In the genomic region with DNA sequence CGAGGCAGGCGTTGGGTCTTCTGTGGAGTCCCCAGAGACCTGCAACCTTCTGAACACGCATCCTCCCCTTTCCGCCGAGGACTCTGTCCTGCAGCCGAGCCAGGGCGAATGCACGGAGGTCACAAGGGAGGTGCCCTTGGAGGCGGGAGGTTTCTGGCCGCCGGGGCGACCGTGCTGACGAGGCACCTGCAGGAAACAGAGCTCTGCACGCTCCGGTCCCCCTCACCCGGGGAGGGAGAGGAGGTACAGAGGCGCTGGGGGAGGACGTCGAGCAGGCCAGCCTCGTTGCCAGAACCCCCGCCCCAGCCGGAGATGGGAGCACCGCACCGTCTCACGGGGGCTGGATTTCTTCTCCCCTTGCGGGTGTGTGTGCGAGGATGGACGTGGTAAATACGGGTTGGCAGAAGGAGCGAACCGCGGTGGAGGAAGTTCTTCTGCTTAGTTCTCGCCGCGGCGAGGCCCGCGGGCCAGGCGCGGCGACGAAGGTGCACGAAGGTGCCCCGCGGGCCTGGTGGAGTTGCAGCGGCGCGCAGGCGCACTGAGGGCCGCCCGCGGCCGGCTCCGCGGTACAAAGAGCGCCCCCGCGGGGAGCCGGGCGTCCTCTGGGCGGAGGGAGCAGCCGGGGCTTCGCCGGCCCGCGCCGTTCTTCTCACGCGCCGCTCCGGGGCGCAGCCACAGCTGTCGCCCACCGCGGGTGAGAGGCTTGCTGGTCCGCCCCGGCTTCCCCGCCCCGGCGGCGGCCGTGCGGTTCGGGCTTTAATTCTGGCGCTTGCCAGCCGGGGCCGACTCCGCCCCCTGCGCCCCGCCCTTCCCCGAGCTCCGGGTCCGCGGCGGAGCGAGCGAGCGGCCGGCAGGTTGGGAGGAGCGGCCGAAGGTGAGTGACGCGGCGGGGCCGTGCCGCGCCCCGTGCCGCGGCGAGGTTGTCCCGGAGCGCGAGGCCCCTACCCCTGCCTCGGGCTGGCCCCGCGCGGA, we compare ENCODE assay signal across 8 cellular contexts. TPM values are rescaled to one million over a fixed set of nuclear protein-coding genes. Genes with fewer than 3 reads are reported as not detected.
DNase-seq lines count a peak whose midpoint lies in the region; ATAC-seq and TF ChIP-seq lines count a peak whose summit lies in the region.

Gene KANK1, plus strand, starts transcription at position 815 of the 972 bp plus-strand sequence.

- H3K27me3 ChIP-seq in IMR-90 (ENCODE audit: control insufficient read depth, insufficient read depth, low read length) = peaks cover 27% of the 10 kb centered on the region
- H3K27me3 ChIP-seq in SK-N-SH (ENCODE audit: insufficient read depth) = peaks cover 49% of the 10 kb centered on the region
- H3K27me3 ChIP-seq in osteoblast (ENCODE audit: insufficient read depth, low read length) = peaks cover 27% of the 10 kb centered on the region
- H3K27me3 ChIP-seq in testis = no peaks in the 10 kb centered on the region

- no peak within 1 kb of the TSS for H2BK15ac ChIP-seq in IMR-90 (ENCODE audit: low read depth, low read length)

- H3K9me2 ChIP-seq in SK-N-SH = no peaks in the 10 kb centered on the region

- H3K9me1 ChIP-seq in IMR-90 (ENCODE audit: insufficient read depth, low read length) = no peaks in the 10 kb centered on the region; the same call in 1 of the 2 replicates

- H3K4me3 ChIP-seq in IMR-90 (ENCODE audit: insufficient read depth, low read depth, low read length) (peak within 1 kb of the TSS; percentile 47), SK-N-SH (ENCODE audit: low read depth in 2 of 2, low read length in 1 of 2) (peak within 1 kb of the TSS; percentile 32 to 40; a peak in 3 of 4 replicates), osteoblast (ENCODE audit: insufficient read depth, low read length) (peak within 1 kb of the TSS; percentile 62), testis (peak within 1 kb of the TSS; percentile 72 to 76)

- H2AK5ac ChIP-seq in IMR-90 (ENCODE audit: low read depth, low read length) = no peak within 1 kb of the TSS

- WGBS in IMR-90 (ENCODE audit: extremely low coverage in 2 of 2, insufficient read length in 1 of 2), 2 experiments = 2% methylated on average over 39 of the region's 119 CpGs; no CpG with 5 or more reads in 1 of the 2 experiments
- 15% methylated on average over 31 of the region's 119 CpGs for WGBS in SK-N-SH (ENCODE audit: low lambda C conversion rate)
- 1 to 5% methylated on average over 3 to 63 of the region's 119 CpGs for WGBS in testis, 2 donors

- H3K9me3 ChIP-seq in IMR-90 (ENCODE audit: control insufficient read depth, insufficient read depth, low read length) (0 out of 2 replicates have a peak, but pooled peaks cover 2% of the 10 kb centered on the region), SK-N-SH (no peaks in the 10 kb centered on the region), osteoblast (ENCODE audit: low read depth, low read length) (no peaks in the 10 kb centered on the region), testis (no peaks in the 10 kb centered on the region)

- H3K27ac Mint-ChIP-seq in activated naive CD4-positive, alpha-beta T cell treated with anti-CD3 and anti-CD28 coated beads, Interleukin-2, amount 50 U/mL, for 72 hours = peak within 1 kb of the TSS; percentile 51 to 84

- H4K91ac ChIP-seq in IMR-90 (ENCODE audit: insufficient read depth, low read depth, low read length) = no peak within 1 kb of the TSS

- TF ChIP-seq POLR2A in IMR-90 (IDR thresholded peaks at IDR 0.05; ENCODE audit: low read depth, low read length) (no peak), testis (IDR thresholded peaks at IDR 0.05) (no peak)

- H3K4ac ChIP-seq in IMR-90 (ENCODE audit: low read depth, low read length) = no peak within 1 kb of the TSS

- no peak within 1 kb of the TSS for H2BK5ac ChIP-seq in IMR-90 (ENCODE audit: low read depth, low read length, poor library complexity, severe bottlenecking)

- CTCF ChIA-PET in IMR-90 (lab: Yijun Ruan, JAX) = interaction anchor here (1.2 kb wide), 1 partner anchor 15 kb away, joined by 4 read pairs; no protein-coding TSS in a partner anchor
- CTCF ChIA-PET in SK-N-SH (lab: Yijun Ruan, JAX) = interaction anchor here (1.0 kb wide), 1 partner anchor 13 kb away, joined by 3 read pairs; no protein-coding TSS in a partner anchor

- peak; percentile 83 for ATAC-seq in GM21528 (IDR thresholded peaks at IDR 0.05; ENCODE audit: low FRiP score, unreplicated experiment)
- ATAC-seq in IMR-90 (ENCODE audit: low read depth) = peak; percentile 94
- peak; percentile 86 to 88 for ATAC-seq in activated naive CD4-positive, alpha-beta T cell treated with anti-CD3 and anti-CD28 coated beads, Interleukin-2, amount 50 U/mL, for 72 hours

- no peaks in the 10 kb centered on the region for H3F3A ChIP-seq in SK-N-SH (replicated peaks; ENCODE audit: insufficient read depth)

- H3K9ac ChIP-seq in IMR-90 (ENCODE audit: low read depth, low read length) = no peak within 1 kb of the TSS
- no peak within 1 kb of the TSS for H3K9ac ChIP-seq in SK-N-SH

- 0 out of 2 replicates have a peak, but pooled peaks have one; percentile 9 for TF ChIP-seq RAD21 in IMR-90 (IDR thresholded peaks at IDR 0.05; ENCODE audit: low read length)
- no peak for TF ChIP-seq RAD21 in SK-N-SH (IDR thresholded peaks at IDR 0.05; ENCODE audit: low read length)

- no peak within 1 kb of the TSS for H3K56ac ChIP-seq in IMR-90 (ENCODE audit: extremely low read depth, insufficient read depth, low read length)

- no peak within 1 kb of the TSS for H3K18ac ChIP-seq in IMR-90 (ENCODE audit: low read depth, low read length)

- TF ChIP-seq CTCF in IMR-90 (conservative IDR thresholded peaks at IDR 0.05; ENCODE audit: low read depth, low read length) (peak; percentile 33), SK-N-SH (IDR thresholded peaks at IDR 0.05) (no peak; the same call in 1 of the 2 replicates), osteoblast (IDR thresholded peaks at IDR 0.05; ENCODE audit: extremely low read depth, low read depth, low read length) (no peak), testis (IDR thresholded peaks at IDR 0.05) (peak in 2 of 3 experiments; percentile 14 to 29)

- H4K8ac ChIP-seq in IMR-90 (ENCODE audit: low read depth in 2 of 2, low read length in 2 of 2) = no peak within 1 kb of the TSS

- no peaks in the 10 kb centered on the region for H3K79me1 ChIP-seq in IMR-90 (ENCODE audit: low read depth in 1 of 2, low read length in 2 of 2)

- no peak within 1 kb of the TSS for H3K14ac ChIP-seq in IMR-90 (replicated peaks; ENCODE audit: low read depth, low read length)

- H3K27ac ChIP-seq in IMR-90 (ENCODE audit: insufficient read depth, low read length) (no peak within 1 kb of the TSS), SK-N-SH (ENCODE audit: low read depth in 2 of 2, low read length in 1 of 2) (no peak within 1 kb of the TSS), osteoblast (ENCODE audit: low read depth, low read length) (no peak within 1 kb of the TSS), testis (peak within 1 kb of the TSS; percentile 81 to 88)

- intact Hi-C loops in IMR-90 (cut with micrococcal nuclease) (loop anchor here (2.0 to 10.0 kb wide), 2 partner anchors 59 to 117 kb away; no protein-coding TSS in a partner anchor), testis (cut with DNase I; ENCODE audit: low total_unique reads) (no loop called here)

- H2BK120ac ChIP-seq in IMR-90 (ENCODE audit: low read depth, low read length) = no peak within 1 kb of the TSS

- in situ Hi-C loops in IMR-90 (cut with MboI; ENCODE audit: low sequenced_read_pairs) = no loop called here

- no peaks in the 10 kb centered on the region for H3K79me2 ChIP-seq in SK-N-SH (ENCODE audit: insufficient read depth)
- no peaks in the 10 kb centered on the region for H3K79me2 ChIP-seq in osteoblast (ENCODE audit: insufficient read depth, low read length)

- H2BK20ac ChIP-seq in IMR-90 (ENCODE audit: low read depth, low read length) = no peak within 1 kb of the TSS

- H3K36me3 Mint-ChIP-seq in activated naive CD4-positive, alpha-beta T cell treated with anti-CD3 and anti-CD28 coated beads, Interleukin-2, amount 50 U/mL, for 72 hours = no peaks in the 10 kb centered on the region

- no peak for TF ChIP-seq EP300 in SK-N-SH (IDR thresholded peaks at IDR 0.05; ENCODE audit: borderline replicate concordance in 1 of 2, low read depth in 1 of 2, low read length in 1 of 2)

- peak; percentile 27 for DNase-seq in DMS79 (lab: John Stamatoyannopoulos, UW)
- peak; percentile 24 for DNase-seq in IMR-90
- peak; percentile 76 for DNase-seq in SK-N-SH
- DNase-seq in activated naive CD4-positive, alpha-beta T cell treated with anti-CD3 and anti-CD28 coated beads, Interleukin-2, amount 50 U/mL, for 72 hours (ENCODE audit: low spot score in 2 of 2) = peak; percentile 75 to 82
- DNase-seq in glomerular visceral epithelial cell (ENCODE audit: extremely low spot score) = peak; percentile 86
- peak; percentile 97 for DNase-seq in osteoblast (ENCODE audit: insufficient read length, low spot score, missing footprints)
- peak; percentile 80 for DNase-seq in testis

- POLR2A ChIA-PET in IMR-90 (lab: Charles Lee; ENCODE audit: unreplicated experiment) = no interaction called here
- POLR2A ChIA-PET in SK-N-SH (lab: Yijun Ruan, JAX) = no interaction called here

- H4K20me1 ChIP-seq in IMR-90 (ENCODE audit: insufficient read depth, low read length) (no peaks in the 10 kb centered on the region), SK-N-SH (ENCODE audit: insufficient read depth) (no peaks in the 10 kb centered on the region), osteoblast (ENCODE audit: insufficient read depth, low read length) (no peaks in the 10 kb centered on the region)

- no peaks in the 10 kb centered on the region for H3K9me3 Mint-ChIP-seq in activated naive CD4-positive, alpha-beta T cell treated with anti-CD3 and anti-CD28 coated beads, Interleukin-2, amount 50 U/mL, for 72 hours

- H4K5ac ChIP-seq in IMR-90 (ENCODE audit: low read depth, low read length) = no peak within 1 kb of the TSS

- H2AK9ac ChIP-seq in IMR-90 (replicated peaks; ENCODE audit: low read depth, low read length, poor library complexity) = peak within 1 kb of the TSS; percentile 72

- no peak within 1 kb of the TSS for H3K23ac ChIP-seq in IMR-90 (ENCODE audit: low read depth, low read length)

- peak within 1 kb of the TSS; percentile 93 for H2AFZ ChIP-seq in IMR-90 (replicated peaks; ENCODE audit: low read length, poor library complexity)
- peak within 1 kb of the TSS; percentile 56; the same call in 1 of the 2 replicates for H2AFZ ChIP-seq in SK-N-SH (ENCODE audit: low read depth)
- H2AFZ ChIP-seq in osteoblast (ENCODE audit: low read length) = peak within 1 kb of the TSS; percentile 17

- no TSS peak for BruUV-seq in IMR-90 (replicated peaks; lab: Mats Ljungman, UMichigan)

- dilution Hi-C loops in IMR-90 (cut with HindIII; ENCODE audit: low sequenced_read_pairs, unreplicated experiment) = no loop called here

- H3K36me3 ChIP-seq in IMR-90 (ENCODE audit: control insufficient read depth, insufficient read depth, low read length) (no peaks in the 10 kb centered on the region), SK-N-SH (replicated peaks in 1 of 2; ENCODE audit: control insufficient read depth in 1 of 2, insufficient read depth in 2 of 2, low read length in 1 of 2) (no peaks in the 10 kb centered on the region), osteoblast (ENCODE audit: insufficient read depth, low read length) (no peaks in the 10 kb centered on the region), testis (ENCODE audit: low read depth, missing control alignments) (no peaks in the 10 kb centered on the region)

- H3K4me2 ChIP-seq in IMR-90 (ENCODE audit: low read depth, low read length) (peak within 1 kb of the TSS; percentile 87), SK-N-SH (peak within 1 kb of the TSS; percentile 60; the same call in 1 of the 2 replicates), osteoblast (ENCODE audit: insufficient read depth, low read length) (peak within 1 kb of the TSS; percentile 43)

- no peaks in the 10 kb centered on the region; the same call in 1 of the 2 replicates for H3K4me1 ChIP-seq in IMR-90 (ENCODE audit: control insufficient read depth, insufficient read depth, low read length)
- no peaks in the 10 kb centered on the region; a peak in 1 of 4 replicates for H3K4me1 ChIP-seq in SK-N-SH (ENCODE audit: control insufficient read depth in 1 of 2, insufficient read depth in 2 of 2, low read depth in 1 of 2, low read length in 1 of 2)
- peaks cover 3% of the 10 kb centered on the region for H3K4me1 ChIP-seq in osteoblast (ENCODE audit: insufficient read depth, low read length)
- H3K4me1 ChIP-seq in testis = peaks cover 16% of the 10 kb centered on the region

RNA-seq across cellular contexts. Expression of gene KANK1, which starts in this region (rescaled TPM):
- 40.5 and 41.4 TPM in 2 replicates for total RNA-seq in IMR-90 (2012; rRNA removed)
- polyA plus RNA-seq in IMR-90 (2012; rRNA removed) = 29.2 and 29.9 TPM in 2 replicates
- polyA plus RNA-seq in IMR-90 (2012; cell fraction: cytosol; rRNA removed) = 21.4 and 25.6 TPM in 2 replicates
- 50.0 and 51.7 TPM in 2 replicates for polyA plus RNA-seq in IMR-90 (2012; cell fraction: nucleus; rRNA removed; ENCODE audit: low replicate concordance)
- 14.6 and 19.7 TPM in 2 replicates for polyA plus RNA-seq in SK-N-SH (2012; rRNA removed)
- polyA plus RNA-seq in SK-N-SH (2012; cell fraction: cytosol; rRNA removed) = 10.2 and 12.0 TPM in 2 replicates
- 30.6 and 31.7 TPM in 2 replicates for polyA plus RNA-seq in SK-N-SH (2012; cell fraction: nucleus; rRNA removed)
- total RNA-seq in activated naive CD4-positive, alpha-beta T cell treated with anti-CD3 and anti-CD28 coated beads, Interleukin-2, amount 50 U/mL, for 72 hours = 1 to 10 TPM; 2.9 to 6.2 TPM
- 25.0 and 28.6 TPM in 2 replicates for total RNA-seq in osteoblast
- total RNA-seq in testis = 10 to 100 TPM; 58.0 to 63.1 TPM
- polyA plus RNA-seq in testis (ENCODE audit: insufficient read depth, low read depth, low replicate concordance) = 40.3 TPM

Comparison
In these comparisons a context has a peak if more than half of its experiments do, and no peak if none do; other contexts are left out.
1. DNase-seq: peak in every context shown above with its lines; median percentile 97 in osteoblast; 86 in glomerular visceral epithelial cell; 80 in testis; 78 in activated naive CD4-positive, alpha-beta T cell treated with anti-CD3 and anti-CD28 coated beads, Interleukin-2, amount 50 U/mL, for 72 hours; 76 in SK-N-SH; 27 in DMS79; 24 in IMR-90.
2. H2AFZ ChIP-seq: peak in every context shown above with its lines; median percentile 93 in IMR-90; 56 in SK-N-SH; 17 in osteoblast.
3. H3K27ac ChIP-seq: peak in testis (2 of 2); none in IMR-90 (single experiment), SK-N-SH (0 of 2) and osteoblast (single experiment).
4. CTCF ChIP-seq: peak in IMR-90 (single experiment) and testis (2 of 3); none in SK-N-SH (single experiment) and osteoblast (single experiment).
5. Peak in every context shown above with its lines, with median percentiles within 50 percentile points of each other: ATAC-seq, H3K4me2 ChIP-seq and H3K4me3 ChIP-seq.